In the genomic region with DNA sequence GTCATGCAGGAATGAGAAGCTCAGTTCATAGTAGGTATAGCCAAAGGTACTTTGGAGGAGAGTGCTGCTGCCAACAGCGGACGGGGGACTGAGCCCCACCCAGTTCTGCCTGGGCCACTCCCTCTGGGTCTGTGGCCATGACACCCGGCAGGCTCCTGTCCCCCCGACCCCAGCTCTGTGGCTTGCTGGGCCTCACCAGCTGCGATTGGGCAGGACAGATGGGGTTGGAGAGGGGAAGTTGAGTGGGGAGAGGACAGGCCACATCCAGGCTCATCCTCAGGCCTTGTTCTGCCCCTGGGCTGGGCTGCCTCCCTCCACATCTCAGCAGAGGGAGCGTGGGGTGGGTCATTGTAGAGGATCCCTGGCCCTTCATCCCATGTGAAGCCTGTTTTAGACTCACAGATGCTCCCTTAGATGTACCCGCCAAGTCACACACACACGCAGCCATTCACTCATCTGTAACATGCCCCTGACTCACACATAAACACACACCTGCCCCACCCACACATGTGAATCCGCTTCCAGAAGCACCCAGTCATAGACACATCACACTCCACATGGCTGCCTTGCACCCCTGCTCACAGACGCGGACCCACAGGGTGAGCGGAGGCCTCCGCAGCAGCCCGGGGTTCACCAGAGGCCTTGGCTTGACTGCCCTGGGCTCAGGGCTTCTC, we compare ENCODE assay signal across 11 cellular contexts. TPM values are rescaled to one million over a fixed set of nuclear protein-coding genes. Genes with fewer than 3 reads are reported as not detected.
A peak's percentile ranks its signal among the peaks of the same experiment; 100 is the strongest.
DNase-seq lines count a peak whose midpoint lies in the region; ATAC-seq lines count a peak whose summit lies in the region.
"Had no signal": no experiment of that assay in that cellular context is flagged by ENCODE, and none has a peak within 500 bp of the region (broad histone marks: within the 10 kb centered on the region; RNA-seq: fewer than 3 reads in every experiment).

No MANE protein-coding gene starts in this region.

- in situ Hi-C loops in Caki2 (cut with HindIII; ENCODE audit: low pct_unique_long_range_greater_than_20kb, low sequenced_read_pairs): no loop called here

- intact Hi-C loops in sciatic nerve (cut with DNase I): no loop called here

- peak; percentile 21 for DNase-seq in Caki2 (ENCODE audit: low read depth)
- DNase-seq in HCEC 1CT: peak; percentile 68
- peak; percentile 64 for DNase-seq in amniotic epithelial cell (ENCODE audit: low read depth)
- DNase-seq in myocyte (ENCODE audit: low read depth): peak; percentile 11
- no peak for DNase-seq in sciatic nerve (ENCODE audit: low spot score)
- DNase-seq in NOMO-1 treated with dmso at 0.1 percent for 144 hours (lab: John Stamatoyannopoulos, UW; ENCODE audit: unreplicated experiment): no peak
- DNase-seq in NCI-H69 (lab: John Stamatoyannopoulos, UW): no peak
- DNase-seq: islet precursor cell, NCI-H446, right cardiac atrium, RPMI8226 had no signal

- ATAC-seq in sciatic nerve: no peak
- ATAC-seq: right cardiac atrium had no signal

RNA-seq across cellular contexts. Expression of a gene that starts 48.8 kb away (rescaled TPM):
- 5.1 and 31.1 TPM in 2 replicates for total RNA-seq in Caki2 (2014; rRNA removed; shearing (Covaris generic); ENCODE audit: low replicate concordance)
- total RNA-seq in myocyte (2.0 and 4.5 TPM in 2 replicates), sciatic nerve (3.2 TPM)
- polyA plus RNA-seq in myocyte (2012): 2.1 TPM

Comparison
In these comparisons a context has a peak if more than half of its experiments do, and no peak if none do; other contexts are left out.
1. DNase-seq: peak in Caki2 (single experiment), HCEC 1CT (single experiment), amniotic epithelial cell (single experiment) and myocyte (single experiment); none in sciatic nerve (single experiment), NOMO-1 treated with dmso at 0.1 percent for 144 hours (single experiment) and NCI-H69 (single experiment).